1 cellular context compared by ENCODE assay signal in the genomic region with DNA sequence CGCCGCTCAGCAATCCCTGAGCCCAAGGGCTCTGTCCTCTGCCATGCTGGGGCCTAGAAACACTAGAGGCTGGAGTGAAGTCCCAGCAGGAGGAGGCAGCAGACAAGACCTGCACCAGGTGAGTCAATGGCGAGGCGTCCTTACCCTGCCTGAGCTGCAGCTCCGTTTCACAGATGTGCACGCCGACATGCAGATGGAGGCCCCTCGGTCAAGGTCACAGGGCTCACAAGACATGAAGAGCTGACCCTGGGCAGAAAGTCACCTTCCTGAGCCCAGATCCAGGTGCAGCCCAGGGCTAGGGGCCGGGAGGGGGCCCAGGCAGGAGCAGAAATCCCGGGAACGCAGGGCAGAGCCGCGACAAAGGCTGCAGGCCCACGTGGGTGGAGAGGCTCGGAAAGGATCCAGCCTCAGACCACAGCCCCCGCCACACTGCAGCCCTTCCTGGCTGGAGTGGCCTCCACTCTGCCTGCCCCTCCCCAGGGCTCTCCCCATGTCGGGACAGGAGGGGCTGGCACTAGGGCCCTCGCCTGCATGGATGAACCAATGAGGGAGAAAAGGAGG.
TF ChIP-seq lines count a peak whose summit lies in the region.

No MANE protein-coding gene starts in this region.

TF ChIP-seq in GM23338, 12 proteins besides CTCF, POLR2A, EP300 and RAD21 (continued from another document):
- TF ChIP-seq ZNF331 (CRISPR knock-in tag; IDR thresholded peaks at IDR 0.05; ENCODE audit: low read depth) (no peak), POLR2AphosphoS5 (IDR thresholded peaks at IDR 0.05; ENCODE audit: low read depth) (no peak), JUNB (IDR thresholded peaks at IDR 0.05; ENCODE audit: unreplicated experiment) (no peak), EZH2 (IDR thresholded peaks at IDR 0.05; ENCODE audit: low read depth, unreplicated experiment) (no peak), ZNF114 (CRISPR knock-in tag; IDR thresholded peaks at IDR 0.05) (no peak), NANOG (IDR thresholded peaks at IDR 0.05; ENCODE audit: borderline replicate concordance) (no peak), STAT1 (IDR thresholded peaks at IDR 0.05; ENCODE audit: unreplicated experiment) (no peak)
- TF ChIP-seq, protein P1, sequence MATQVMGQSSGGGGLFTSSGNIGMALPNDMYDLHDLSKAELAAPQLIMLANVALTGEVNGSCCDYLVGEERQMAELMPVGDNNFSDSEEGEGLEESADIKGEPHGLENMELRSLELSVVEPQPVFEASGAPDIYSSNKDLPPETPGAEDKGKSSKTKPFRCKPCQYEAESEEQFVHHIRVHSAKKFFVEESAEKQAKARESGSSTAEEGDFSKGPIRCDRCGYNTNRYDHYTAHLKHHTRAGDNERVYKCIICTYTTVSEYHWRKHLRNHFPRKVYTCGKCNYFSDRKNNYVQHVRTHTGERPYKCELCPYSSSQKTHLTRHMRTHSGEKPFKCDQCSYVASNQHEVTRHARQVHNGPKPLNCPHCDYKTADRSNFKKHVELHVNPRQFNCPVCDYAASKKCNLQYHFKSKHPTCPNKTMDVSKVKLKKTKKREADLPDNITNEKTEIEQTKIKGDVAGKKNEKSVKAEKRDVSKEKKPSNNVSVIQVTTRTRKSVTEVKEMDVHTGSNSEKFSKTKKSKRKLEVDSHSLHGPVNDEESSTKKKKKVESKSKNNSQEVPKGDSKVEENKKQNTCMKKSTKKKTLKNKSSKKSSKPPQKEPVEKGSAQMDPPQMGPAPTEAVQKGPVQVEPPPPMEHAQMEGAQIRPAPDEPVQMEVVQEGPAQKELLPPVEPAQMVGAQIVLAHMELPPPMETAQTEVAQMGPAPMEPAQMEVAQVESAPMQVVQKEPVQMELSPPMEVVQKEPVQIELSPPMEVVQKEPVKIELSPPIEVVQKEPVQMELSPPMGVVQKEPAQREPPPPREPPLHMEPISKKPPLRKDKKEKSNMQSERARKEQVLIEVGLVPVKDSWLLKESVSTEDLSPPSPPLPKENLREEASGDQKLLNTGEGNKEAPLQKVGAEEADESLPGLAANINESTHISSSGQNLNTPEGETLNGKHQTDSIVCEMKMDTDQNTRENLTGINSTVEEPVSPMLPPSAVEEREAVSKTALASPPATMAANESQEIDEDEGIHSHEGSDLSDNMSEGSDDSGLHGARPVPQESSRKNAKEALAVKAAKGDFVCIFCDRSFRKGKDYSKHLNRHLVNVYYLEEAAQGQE (IDR thresholded peaks at IDR 0.05; ENCODE audit: unreplicated experiment) = no peak
- TF ChIP-seq, protein P2, sequence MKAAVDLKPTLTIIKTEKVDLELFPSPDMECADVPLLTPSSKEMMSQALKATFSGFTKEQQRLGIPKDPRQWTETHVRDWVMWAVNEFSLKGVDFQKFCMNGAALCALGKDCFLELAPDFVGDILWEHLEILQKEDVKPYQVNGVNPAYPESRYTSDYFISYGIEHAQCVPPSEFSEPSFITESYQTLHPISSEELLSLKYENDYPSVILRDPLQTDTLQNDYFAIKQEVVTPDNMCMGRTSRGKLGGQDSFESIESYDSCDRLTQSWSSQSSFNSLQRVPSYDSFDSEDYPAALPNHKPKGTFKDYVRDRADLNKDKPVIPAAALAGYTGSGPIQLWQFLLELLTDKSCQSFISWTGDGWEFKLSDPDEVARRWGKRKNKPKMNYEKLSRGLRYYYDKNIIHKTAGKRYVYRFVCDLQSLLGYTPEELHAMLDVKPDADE (IDR thresholded peaks at IDR 0.05) = no peak
- TF ChIP-seq, protein P3, sequence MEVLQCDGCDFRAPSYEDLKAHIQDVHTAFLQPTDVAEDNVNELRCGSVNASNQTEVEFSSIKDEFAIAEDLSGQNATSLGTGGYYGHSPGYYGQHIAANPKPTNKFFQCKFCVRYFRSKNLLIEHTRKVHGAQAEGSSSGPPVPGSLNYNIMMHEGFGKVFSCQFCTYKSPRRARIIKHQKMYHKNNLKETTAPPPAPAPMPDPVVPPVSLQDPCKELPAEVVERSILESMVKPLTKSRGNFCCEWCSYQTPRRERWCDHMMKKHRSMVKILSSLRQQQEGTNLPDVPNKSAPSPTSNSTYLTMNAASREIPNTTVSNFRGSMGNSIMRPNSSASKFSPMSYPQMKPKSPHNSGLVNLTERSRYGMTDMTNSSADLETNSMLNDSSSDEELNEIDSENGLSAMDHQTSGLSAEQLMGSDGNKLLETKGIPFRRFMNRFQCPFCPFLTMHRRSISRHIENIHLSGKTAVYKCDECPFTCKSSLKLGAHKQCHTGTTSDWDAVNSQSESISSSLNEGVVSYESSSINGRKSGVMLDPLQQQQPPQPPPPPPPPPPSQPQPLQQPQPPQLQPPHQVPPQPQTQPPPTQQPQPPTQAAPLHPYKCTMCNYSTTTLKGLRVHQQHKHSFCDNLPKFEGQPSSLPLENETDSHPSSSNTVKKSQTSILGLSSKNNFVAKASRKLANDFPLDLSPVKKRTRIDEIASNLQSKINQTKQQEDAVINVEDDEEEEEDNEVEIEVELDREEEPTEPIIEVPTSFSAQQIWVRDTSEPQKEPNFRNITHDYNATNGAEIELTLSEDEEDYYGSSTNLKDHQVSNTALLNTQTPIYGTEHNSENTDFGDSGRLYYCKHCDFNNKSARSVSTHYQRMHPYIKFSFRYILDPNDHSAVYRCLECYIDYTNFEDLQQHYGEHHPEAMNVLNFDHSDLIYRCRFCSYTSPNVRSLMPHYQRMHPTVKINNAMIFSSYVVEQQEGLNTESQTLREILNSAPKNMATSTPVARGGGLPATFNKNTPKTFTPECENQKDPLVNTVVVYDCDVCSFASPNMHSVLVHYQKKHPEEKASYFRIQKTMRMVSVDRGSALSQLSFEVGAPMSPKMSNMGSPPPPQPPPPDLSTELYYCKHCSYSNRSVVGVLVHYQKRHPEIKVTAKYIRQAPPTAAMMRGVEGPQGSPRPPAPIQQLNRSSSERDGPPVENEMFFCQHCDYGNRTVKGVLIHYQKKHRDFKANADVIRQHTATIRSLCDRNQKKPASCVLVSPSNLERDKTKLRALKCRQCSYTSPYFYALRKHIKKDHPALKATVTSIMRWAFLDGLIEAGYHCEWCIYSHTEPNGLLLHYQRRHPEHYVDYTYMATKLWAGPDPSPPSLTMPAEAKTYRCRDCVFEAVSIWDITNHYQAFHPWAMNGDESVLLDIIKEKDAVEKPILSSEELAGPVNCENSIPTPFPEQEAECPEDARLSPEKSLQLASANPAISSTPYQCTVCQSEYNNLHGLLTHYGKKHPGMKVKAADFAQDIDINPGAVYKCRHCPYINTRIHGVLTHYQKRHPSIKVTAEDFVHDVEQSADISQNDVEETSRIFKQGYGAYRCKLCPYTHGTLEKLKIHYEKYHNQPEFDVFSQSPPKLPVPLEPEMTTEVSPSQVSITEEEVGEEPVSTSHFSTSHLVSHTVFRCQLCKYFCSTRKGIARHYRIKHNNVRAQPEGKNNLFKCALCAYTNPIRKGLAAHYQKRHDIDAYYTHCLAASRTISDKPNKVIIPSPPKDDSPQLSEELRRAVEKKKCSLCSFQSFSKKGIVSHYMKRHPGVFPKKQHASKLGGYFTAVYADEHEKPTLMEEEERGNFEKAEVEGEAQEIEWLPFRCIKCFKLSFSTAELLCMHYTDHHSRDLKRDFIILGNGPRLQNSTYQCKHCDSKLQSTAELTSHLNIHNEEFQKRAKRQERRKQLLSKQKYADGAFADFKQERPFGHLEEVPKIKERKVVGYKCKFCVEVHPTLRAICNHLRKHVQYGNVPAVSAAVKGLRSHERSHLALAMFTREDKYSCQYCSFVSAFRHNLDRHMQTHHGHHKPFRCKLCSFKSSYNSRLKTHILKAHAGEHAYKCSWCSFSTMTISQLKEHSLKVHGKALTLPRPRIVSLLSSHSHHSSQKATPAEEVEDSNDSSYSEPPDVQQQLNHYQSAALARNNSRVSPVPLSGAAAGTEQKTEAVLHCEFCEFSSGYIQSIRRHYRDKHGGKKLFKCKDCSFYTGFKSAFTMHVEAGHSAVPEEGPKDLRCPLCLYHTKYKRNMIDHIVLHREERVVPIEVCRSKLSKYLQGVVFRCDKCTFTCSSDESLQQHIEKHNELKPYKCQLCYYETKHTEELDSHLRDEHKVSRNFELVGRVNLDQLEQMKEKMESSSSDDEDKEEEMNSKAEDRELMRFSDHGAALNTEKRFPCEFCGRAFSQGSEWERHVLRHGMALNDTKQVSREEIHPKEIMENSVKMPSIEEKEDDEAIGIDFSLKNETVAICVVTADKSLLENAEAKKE (CRISPR knock-in tag; IDR thresholded peaks at IDR 0.05) = no peak
